Comparison of ENCODE assay signal across 8 cellular contexts in the genomic region with DNA sequence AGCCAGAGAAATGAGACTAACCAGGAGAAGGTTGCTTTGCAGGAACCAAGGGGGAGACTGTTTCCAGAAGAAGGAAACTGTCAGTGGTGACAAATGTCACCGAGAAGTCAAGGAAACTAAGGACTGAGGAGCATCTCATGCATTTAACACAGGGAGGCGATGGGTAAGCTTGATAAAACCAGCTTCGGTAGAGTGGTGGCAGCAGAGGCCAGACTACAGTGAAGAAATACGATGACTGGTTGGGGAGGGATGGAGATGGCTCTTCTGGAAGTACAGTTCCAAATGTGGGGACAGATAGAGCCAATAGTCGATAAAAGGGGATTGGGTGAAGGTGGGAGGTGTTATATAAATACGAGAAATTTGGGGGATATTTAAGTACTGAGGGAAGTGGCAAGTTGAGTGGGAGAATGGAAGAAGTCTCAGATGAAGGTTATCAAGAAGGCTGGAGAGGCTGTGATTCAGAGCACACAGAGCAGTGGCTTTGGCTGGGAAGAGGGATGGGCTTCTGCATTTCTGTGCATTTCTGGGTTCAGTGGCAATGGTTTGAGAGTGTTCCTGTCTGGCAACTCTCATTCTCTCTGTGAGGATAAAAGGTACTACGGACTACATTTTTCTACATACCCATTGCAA. TPM values are rescaled to one million over a fixed set of nuclear protein-coding genes. Genes with fewer than 3 reads are reported as not detected.
DNase-seq lines count a peak whose midpoint lies in the region; ATAC-seq and TF ChIP-seq lines count a peak whose summit lies in the region.

No MANE protein-coding gene starts in this region.

- no peak overlapping the region for H2AFZ ChIP-seq in IMR-90 (replicated peaks; ENCODE audit: low read length, poor library complexity)

- no peaks in the 10 kb centered on the region for H3K36me3 Mint-ChIP-seq in CD8-positive, alpha-beta T cell
- no peaks in the 10 kb centered on the region for H3K36me3 Mint-ChIP-seq in endothelial cell (ENCODE audit: low read depth, unreplicated experiment)
- no peaks in the 10 kb centered on the region for H3K36me3 Mint-ChIP-seq in naive thymus-derived CD8-positive, alpha-beta T cell

- BruUV-seq in IMR-90 (replicated peaks; lab: Mats Ljungman, UMichigan) = no TSS peak

- no peak overlapping the region for H2AK9ac ChIP-seq in IMR-90 (replicated peaks; ENCODE audit: low read depth, low read length, poor library complexity)

- no peak overlapping the region for H2AK5ac ChIP-seq in IMR-90 (ENCODE audit: low read depth, low read length)

- H3K27me3 ChIP-seq in CD8-positive, alpha-beta T cell (ENCODE audit: insufficient read depth, low read length) = no peaks in the 10 kb centered on the region
- H3K27me3 ChIP-seq in IMR-90 (ENCODE audit: control insufficient read depth, insufficient read depth, low read length) = peaks cover 27% of the 10 kb centered on the region

- peaks cover 2% of the 10 kb centered on the region for H3K27me3 Mint-ChIP-seq in CD8-positive, alpha-beta T cell (ENCODE audit: low read depth)
- H3K27me3 Mint-ChIP-seq in endothelial cell (ENCODE audit: unreplicated experiment) = peaks cover 1% of the 10 kb centered on the region
- peaks cover 0 to 7% (median 0%) of the 10 kb centered on the region in 5 donors for H3K27me3 Mint-ChIP-seq in naive thymus-derived CD8-positive, alpha-beta T cell

- peaks cover 10% of the 10 kb centered on the region for H3K4me1 ChIP-seq in CD8-positive, alpha-beta T cell (ENCODE audit: insufficient read depth, low read length)
- no peaks in the 10 kb centered on the region for H3K4me1 ChIP-seq in IMR-90 (ENCODE audit: control insufficient read depth, insufficient read depth, low read length)

- no peaks in the 10 kb centered on the region for H3K9me3 ChIP-seq in CD8-positive, alpha-beta T cell (ENCODE audit: low read length)
- no peaks in the 10 kb centered on the region for H3K9me3 ChIP-seq in IMR-90 (ENCODE audit: control insufficient read depth, insufficient read depth, low read length)

- no peak overlapping the region for H3K4ac ChIP-seq in IMR-90 (ENCODE audit: low read depth, low read length)

- H2BK5ac ChIP-seq in IMR-90 (ENCODE audit: low read depth, low read length, poor library complexity, severe bottlenecking) = no peak overlapping the region

- no peak for TF ChIP-seq POLR2A in IMR-90 (IDR thresholded peaks at IDR 0.05; ENCODE audit: low read depth, low read length)

- POLR2A ChIA-PET in CD8-positive, alpha-beta T cell (lab: Charles Lee) = interaction anchor here (0.6 to 1.0 kb wide), 2 partner anchors 125 to 130 kb away, joined by 3 to 4 read pairs; no protein-coding TSS in a partner anchor
- POLR2A ChIA-PET in IMR-90 (lab: Charles Lee; ENCODE audit: unreplicated experiment) = interaction anchor here (0.5 kb wide), 1 partner anchor 274 kb away, joined by 3 read pairs; no protein-coding TSS in a partner anchor
- POLR2A ChIA-PET in naive thymus-derived CD8-positive, alpha-beta T cell (lab: Charles Lee) = interaction anchor here (1.0 kb wide), 2 partner anchors 129 to 131 kb away, joined by 4 to 6 read pairs; partner anchors contain the start of genes SORL1 and SORL1-AS1

- 25 to 100% methylated on average over 1 to 6 of the region's 7 CpGs for WGBS in IMR-90 (ENCODE audit: extremely low coverage in 2 of 2, insufficient read length in 1 of 2), 2 experiments

- no peak overlapping the region for H2BK120ac ChIP-seq in IMR-90 (ENCODE audit: low read depth, low read length)

- no peak overlapping the region for H3K4me3 ChIP-seq in CD8-positive, alpha-beta T cell (ENCODE audit: low read depth, low read length)
- H3K4me3 ChIP-seq in IMR-90 (ENCODE audit: insufficient read depth, low read depth, low read length) = no peak overlapping the region

- no peaks in the 10 kb centered on the region for H3K9me3 Mint-ChIP-seq in CD8-positive, alpha-beta T cell
- H3K9me3 Mint-ChIP-seq in endothelial cell (ENCODE audit: unreplicated experiment) = no peaks in the 10 kb centered on the region
- no peaks in the 10 kb centered on the region for H3K9me3 Mint-ChIP-seq in naive thymus-derived CD8-positive, alpha-beta T cell

- H3K27ac Mint-ChIP-seq in CD8-positive, alpha-beta T cell = peak overlapping the region; percentile 53
- peak overlapping the region; percentile 0 for H3K27ac Mint-ChIP-seq in endothelial cell (ENCODE audit: unreplicated experiment)
- H3K27ac Mint-ChIP-seq in naive thymus-derived CD8-positive, alpha-beta T cell = peak overlapping the region in 6 of 10 donors; percentile 4 to 84 (median 25)

- DNase-seq in CD8-positive, alpha-beta T cell = peak in 3 of 7 experiments; percentile 21 to 63 (median 42)
- peak; percentile 1 for DNase-seq in IMR-90
- no peak for DNase-seq in endothelial cell (ENCODE audit: low spot score)
- peak in 7 of 10 donors; percentile 9 to 65 (median 35) for DNase-seq in naive thymus-derived CD8-positive, alpha-beta T cell

- intact Hi-C loops in CD8-positive, alpha-beta T cell (cut with DNase I, micrococcal nuclease) = loop anchor here in 1 of 2 experiments (5.0 kb wide), 1 partner anchor 131 kb away; the partner anchor contains the start of genes SORL1 and SORL1-AS1
- intact Hi-C loops in IMR-90 (cut with micrococcal nuclease) = no loop called here

- H3K27ac ChIP-seq in CD8-positive, alpha-beta T cell (ENCODE audit: low read depth, low read length) = no peak overlapping the region
- no peak overlapping the region for H3K27ac ChIP-seq in IMR-90 (ENCODE audit: insufficient read depth, low read length)

- no peak overlapping the region for H4K8ac ChIP-seq in IMR-90 (ENCODE audit: low read depth in 2 of 2, low read length in 2 of 2)

- no peak overlapping the region for H3K56ac ChIP-seq in IMR-90 (ENCODE audit: extremely low read depth, insufficient read depth, low read length)

- H2BK20ac ChIP-seq in IMR-90 (ENCODE audit: low read depth, low read length) = no peak overlapping the region

- H3K9ac ChIP-seq in IMR-90 (ENCODE audit: low read depth, low read length) = no peak overlapping the region

- peaks cover 20% of the 10 kb centered on the region for H3K4me1 Mint-ChIP-seq in CD8-positive, alpha-beta T cell (ENCODE audit: low read depth)
- H3K4me1 Mint-ChIP-seq in endothelial cell (ENCODE audit: unreplicated experiment) = peaks cover 19% of the 10 kb centered on the region
- H3K4me1 Mint-ChIP-seq in naive thymus-derived CD8-positive, alpha-beta T cell = peaks cover 24 to 35% (median 28%) of the 10 kb centered on the region in 4 donors

- H3K36me3 ChIP-seq in CD8-positive, alpha-beta T cell (ENCODE audit: insufficient read depth, low read length) = no peaks in the 10 kb centered on the region
- no peaks in the 10 kb centered on the region for H3K36me3 ChIP-seq in IMR-90 (ENCODE audit: control insufficient read depth, insufficient read depth, low read length)

- dilution Hi-C loops in IMR-90 (cut with HindIII; ENCODE audit: low sequenced_read_pairs, unreplicated experiment) = no loop called here

- H3K79me1 ChIP-seq in IMR-90 (ENCODE audit: low read depth in 1 of 2, low read length in 2 of 2) = no peaks in the 10 kb centered on the region

- H3K14ac ChIP-seq in IMR-90 (replicated peaks; ENCODE audit: low read depth, low read length) = no peak overlapping the region

- no peak overlapping the region for H4K91ac ChIP-seq in IMR-90 (ENCODE audit: insufficient read depth, low read depth, low read length)

- peak; percentile 68 for ATAC-seq in CD8-positive, alpha-beta T cell
- ATAC-seq in GM18517 (IDR thresholded peaks at IDR 0.05; ENCODE audit: unreplicated experiment) (peak; percentile 64), IMR-90 (ENCODE audit: low read depth) (peak; percentile 62), SK-N-SH treated with all-trans-retinoic acid at 6 μM for 48 hours (peak; percentile 37; the same call in 1 of the 3 replicates), HG03442 (IDR thresholded peaks at IDR 0.05; ENCODE audit: unreplicated experiment) (no peak), HG03280 (IDR thresholded peaks at IDR 0.05; ENCODE audit: unreplicated experiment) (no peak)
- peak; percentile 79 to 83 for ATAC-seq in naive thymus-derived CD8-positive, alpha-beta T cell

- no peak overlapping the region for H4K5ac ChIP-seq in IMR-90 (ENCODE audit: low read depth, low read length)

- no peak for TF ChIP-seq CTCF in CD8-positive, alpha-beta T cell (IDR thresholded peaks at IDR 0.05)
- no peak; the same call in 1 of the 2 replicates for TF ChIP-seq CTCF in IMR-90 (conservative IDR thresholded peaks at IDR 0.05; ENCODE audit: low read depth, low read length)
- TF ChIP-seq CTCF in endothelial cell (IDR thresholded peaks at IDR 0.05; ENCODE audit: unreplicated experiment) = no peak

- H2BK15ac ChIP-seq in IMR-90 (ENCODE audit: low read depth, low read length) = no peak overlapping the region

- no peak; the same call in 1 of the 2 replicates for TF ChIP-seq RAD21 in IMR-90 (IDR thresholded peaks at IDR 0.05; ENCODE audit: low read length)

- H3K18ac ChIP-seq in IMR-90 (ENCODE audit: low read depth, low read length) = no peak overlapping the region

- no peaks in the 10 kb centered on the region for H3K9me1 ChIP-seq in IMR-90 (ENCODE audit: insufficient read depth, low read length)

- H3K23ac ChIP-seq in IMR-90 (ENCODE audit: low read depth, low read length) = no peak overlapping the region

- H3K4me2 ChIP-seq in IMR-90 (ENCODE audit: low read depth, low read length) = no peak overlapping the region

- H3K4me3 Mint-ChIP-seq in CD8-positive, alpha-beta T cell = no peak overlapping the region
- H3K4me3 Mint-ChIP-seq in endothelial cell (ENCODE audit: unreplicated experiment) = no peak overlapping the region
- peak overlapping the region in 1 of 10 donors; percentile 50 for H3K4me3 Mint-ChIP-seq in naive thymus-derived CD8-positive, alpha-beta T cell

- CTCF ChIA-PET in CD8-positive, alpha-beta T cell (lab: Charles Lee) = interaction anchor here (0.6 to 1.0 kb wide), 4 partner anchors 24 to 144 kb away, joined by 3 read pairs; no protein-coding TSS in a partner anchor
- CTCF ChIA-PET in IMR-90 (lab: Yijun Ruan, JAX) = interaction anchor here (0.6 to 1.0 kb wide), 2 partner anchors 168 to 813 kb away, joined by 3 to 5 read pairs; no protein-coding TSS in a partner anchor

- in situ Hi-C loops in IMR-90 (cut with MboI; ENCODE audit: low sequenced_read_pairs) = loop anchor here (25.0 kb wide), 2 partner anchors 891 to 1191 kb away; no protein-coding TSS in a partner anchor

- H4K20me1 ChIP-seq in IMR-90 (ENCODE audit: insufficient read depth, low read length) = no peaks in the 10 kb centered on the region

TF ChIP-seq in IMR-90, 13 proteins besides CTCF, POLR2A, EP300 and RAD21 (continues in another document):
- TF ChIP-seq NFE2L2 (IDR thresholded peaks at IDR 0.05; ENCODE audit: low read depth, low read length) (no peak), SMC3 (IDR thresholded peaks at IDR 0.05; ENCODE audit: low read depth, low read length) (no peak)

RNA-seq across cellular contexts. Expression of gene SC5D, which starts 29.2 kb away (rescaled TPM):
- total RNA-seq in CD8-positive, alpha-beta T cell = 10 to 100 TPM; 69.2 to 70.1 TPM
- total RNA-seq in IMR-90 (2012; rRNA removed) (21.3 and 44.2 TPM in 2 replicates), endothelial cell (ENCODE audit: unreplicated experiment) (88.8 TPM)
- polyA plus RNA-seq in IMR-90 (2012; rRNA removed) = 17.8 and 21.7 TPM in 2 replicates
- 2.9 and 6.6 TPM in 2 replicates for polyA plus RNA-seq in IMR-90 (2012; cell fraction: cytosol; rRNA removed)
- polyA plus RNA-seq in IMR-90 (2012; cell fraction: nucleus; rRNA removed; ENCODE audit: low replicate concordance) = 2.6 and 10.8 TPM in 2 replicates
- 10 to 100 TPM; 30.4 to 34.8 TPM for total RNA-seq in naive thymus-derived CD8-positive, alpha-beta T cell
- polyA plus RNA-seq in naive thymus-derived CD8-positive, alpha-beta T cell = 10 to 100 TPM in 2 of 3 donors, 1 to 10 TPM in 1; 8.7 to 12.7 (median 10.7) TPM

Comparison
In these comparisons a context has a peak if more than half of its experiments do, and no peak if none do; other contexts are left out.
1. ATAC-seq: peak in CD8-positive, alpha-beta T cell (single experiment), GM18517 (single experiment), IMR-90 (single experiment), SK-N-SH treated with all-trans-retinoic acid at 6 μM for 48 hours (single experiment) and naive thymus-derived CD8-positive, alpha-beta T cell (2 of 2); none in HG03442 (single experiment) and HG03280 (single experiment).
2. H3K27ac Mint-ChIP-seq: peak in every context shown above with its lines; median percentile 53 in CD8-positive, alpha-beta T cell; 25 in naive thymus-derived CD8-positive, alpha-beta T cell; 0 in endothelial cell.